In the genomic region with DNA sequence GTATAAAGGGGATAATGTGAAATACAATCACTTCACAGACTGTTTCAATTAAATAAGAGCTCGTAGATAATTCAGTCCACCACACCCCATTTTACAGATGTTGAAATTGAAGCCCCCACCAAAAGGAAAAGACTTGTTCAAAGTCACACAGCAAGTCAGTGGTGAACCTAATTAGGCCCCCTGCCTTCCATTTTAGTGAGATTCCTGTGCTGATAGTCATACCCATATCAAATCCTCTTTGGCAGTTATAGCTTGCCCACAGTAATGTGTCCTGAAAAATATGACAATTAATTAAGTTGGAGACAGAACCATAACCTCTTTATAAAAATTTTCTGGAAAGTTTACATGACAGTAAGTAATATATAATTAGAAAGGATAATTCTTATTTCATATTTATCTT, we compare ENCODE assay signal across 24 cellular contexts. TPM values are rescaled to one million over a fixed set of nuclear protein-coding genes. Genes with fewer than 3 reads are reported as not detected.
DNase-seq lines count a peak whose midpoint lies in the region; TF ChIP-seq lines count a peak whose summit lies in the region.
"Had no signal": no experiment of that assay in that cellular context is flagged by ENCODE, and none has a peak within 500 bp of the region (broad histone marks: within the 10 kb centered on the region; RNA-seq: fewer than 3 reads in every experiment).

No MANE protein-coding gene starts in this region.

- H2AFZ ChIP-seq in ACC112 (ENCODE audit: low read length, unreplicated experiment) (no peak overlapping the region), PC-9 (no peak overlapping the region)

- peak overlapping the region; percentile 39 for H3K27ac ChIP-seq in ACC112 (ENCODE audit: low read depth, low read length)
- no peak overlapping the region for H3K27ac ChIP-seq in PC-9
- H3K27ac ChIP-seq: BLaER1 treated with 17β-estradiol and CSF1 and Interleukin-3, amounts not matched to agents 10 nM and 100 nM; HL-60 had no signal

- POLR2A ChIA-PET in PC-9 (lab: Charles Lee; ENCODE audit: unreplicated experiment): no interaction called here
- POLR2A ChIA-PET in HEK293T (lab: Yijun Ruan, JAX): no interaction called here

- H3K79me2 ChIP-seq in ACC112 (ENCODE audit: control insufficient read depth, insufficient read depth, low read length, unreplicated experiment): no peaks in the 10 kb centered on the region
- H3K79me2 ChIP-seq in PC-9 (ENCODE audit: low read depth): no peaks in the 10 kb centered on the region

- no peak for TF ChIP-seq CTCF in PC-9 (conservative IDR thresholded peaks at IDR 0.05)

- H3K9me3 ChIP-seq in adipocyte (ENCODE audit: control insufficient read depth, low read length) (no peaks in the 10 kb centered on the region), PC-9 (ENCODE audit: insufficient read depth, low read depth) (no peaks in the 10 kb centered on the region)
- H3K9me3 ChIP-seq: Caco-2 had no signal

- H3K4me1 ChIP-seq in ACC112 (ENCODE audit: control insufficient read depth, insufficient read depth, low read length, unreplicated experiment) (peaks cover 46% of the 10 kb centered on the region), adipocyte (ENCODE audit: control insufficient read depth, insufficient read depth, low read length) (peaks cover 31% of the 10 kb centered on the region), PC-9 (replicated peaks; ENCODE audit: insufficient read depth) (peaks cover 9% of the 10 kb centered on the region; the same call in 1 of the 2 replicates)
- H3K4me1 ChIP-seq: Caco-2 had no signal

- H3K9me2 ChIP-seq in PC-9 (ENCODE audit: insufficient read depth): no peaks in the 10 kb centered on the region

- no peak overlapping the region for H3K9ac ChIP-seq in adipocyte (ENCODE audit: low read length)
- H3K9ac ChIP-seq: BLaER1 treated with 17β-estradiol and CSF1 and Interleukin-3, amounts not matched to agents 10 nM and 100 nM had no signal

- BruUV-seq in PC-9 (replicated peaks; lab: Mats Ljungman, UMichigan): no TSS peak

- H3K36me3 ChIP-seq in ACC112 (ENCODE audit: insufficient read depth, low read length) (no peaks in the 10 kb centered on the region), adipocyte (ENCODE audit: control insufficient read depth, insufficient read depth, low read length, severe bottlenecking) (no peaks in the 10 kb centered on the region), PC-9 (ENCODE audit: low read depth) (no peaks in the 10 kb centered on the region)

- no peak overlapping the region for H3K4me3 ChIP-seq in ACC112 (ENCODE audit: low read depth, low read length)
- no peak overlapping the region for H3K4me3 ChIP-seq in adipocyte (ENCODE audit: low read length)
- H3K4me3 ChIP-seq in PC-9: no peak overlapping the region
- H3K4me3 ChIP-seq: BLaER1 treated with 17β-estradiol and CSF1 and Interleukin-3, amounts not matched to agents 10 nM and 100 nM; K562 had no signal

- H3K27me3 ChIP-seq in ACC112 (ENCODE audit: insufficient read depth, low read length): no peaks in the 10 kb centered on the region
- peaks cover 4% of the 10 kb centered on the region for H3K27me3 ChIP-seq in adipocyte (replicated peaks; ENCODE audit: control insufficient read depth, insufficient read depth, low read length)
- H3K27me3 ChIP-seq in PC-9 (ENCODE audit: insufficient read depth, low read depth): no peaks in the 10 kb centered on the region
- H3K27me3 ChIP-seq: BLaER1 treated with 17β-estradiol and CSF1 and Interleukin-3, amounts not matched to agents 10 nM and 100 nM had no signal

- no peaks in the 10 kb centered on the region for H3F3A ChIP-seq in PC-9 (ENCODE audit: insufficient read depth, low read depth)

- peak; percentile 52 for DNase-seq in HCEC 1CT
- DNase-seq in adipocyte (ENCODE audit: low read depth): peak; percentile 20
- peak; percentile 12 for DNase-seq in fibroblast of peridontal ligament (ENCODE audit: extremely low read depth)
- DNase-seq in PC-9: no peak
- DNase-seq in HEK293T (ENCODE audit: extremely low spot score): no peak
- no peak for DNase-seq in NCI-H187 (lab: John Stamatoyannopoulos, UW)
- no peak for DNase-seq in NCI-H774 (lab: John Stamatoyannopoulos, UW)
- DNase-seq: Caco-2; CD4-positive, alpha-beta memory T cell; DND-41; GDM1; NCI-H1105; NCI-H146; NCI-H2029 treated with DMSO at 0.1 percent for 48 hours; NCI-H226; NCI-H510A treated with DMSO at 0.1 percent for 48 hours; NCI-H748 treated with DMSO at 0.1 percent for 48 hours; NK-92 treated with Interleukin-12 subunit alpha and Interleukin-12 subunit beta, amount 100 ng/mL, for 24 hours had no signal

- intact Hi-C loops in PC-9 (cut with micrococcal nuclease; ENCODE audit: unreplicated experiment): no loop called here

- no peak overlapping the region for H3K4me2 ChIP-seq in PC-9
- H3K4me2 ChIP-seq: BLaER1 treated with 17β-estradiol and CSF1 and Interleukin-3, amounts not matched to agents 10 nM and 100 nM had no signal

- no peaks in the 10 kb centered on the region for H4K20me1 ChIP-seq in PC-9 (ENCODE audit: insufficient read depth)
- H4K20me1 ChIP-seq: BLaER1 treated with 17β-estradiol and CSF1 and Interleukin-3, amounts not matched to agents 10 nM and 100 nM had no signal

- CTCF ChIA-PET in PC-9 (lab: Charles Lee): no interaction called here
- CTCF ChIA-PET in HEK293T (lab: Yijun Ruan, JAX): no interaction called here

TF ChIP-seq in HEK293T, 16 proteins besides CTCF, POLR2A, EP300 and RAD21:
- TF ChIP-seq NFRKB (IDR thresholded peaks at IDR 0.05) (no peak), TARDBP (IDR thresholded peaks at IDR 0.05) (no peak), BHLHE40 (IDR thresholded peaks at IDR 0.05; ENCODE audit: borderline replicate concordance) (no peak), SP1 (IDR thresholded peaks at IDR 0.05) (no peak)

RNA-seq across cellular contexts. Expression of a gene that starts 58.0 kb away (rescaled TPM):
- total RNA-seq in PC-9 (2021): 1.7 and 3.4 TPM in 2 replicates
- total RNA-seq: HepG2, HT-29 had no signal

Comparison
In these comparisons a context has a peak if more than half of its experiments do, and no peak if none do; other contexts are left out.
1. DNase-seq: peak in HCEC 1CT (single experiment), adipocyte (single experiment) and fibroblast of peridontal ligament (single experiment); none in PC-9 (0 of 2), HEK293T (single experiment), NCI-H187 (0 of 2) and NCI-H774 (single experiment).